ENCODE assay signal across 17 cellular contexts in the genomic region with DNA sequence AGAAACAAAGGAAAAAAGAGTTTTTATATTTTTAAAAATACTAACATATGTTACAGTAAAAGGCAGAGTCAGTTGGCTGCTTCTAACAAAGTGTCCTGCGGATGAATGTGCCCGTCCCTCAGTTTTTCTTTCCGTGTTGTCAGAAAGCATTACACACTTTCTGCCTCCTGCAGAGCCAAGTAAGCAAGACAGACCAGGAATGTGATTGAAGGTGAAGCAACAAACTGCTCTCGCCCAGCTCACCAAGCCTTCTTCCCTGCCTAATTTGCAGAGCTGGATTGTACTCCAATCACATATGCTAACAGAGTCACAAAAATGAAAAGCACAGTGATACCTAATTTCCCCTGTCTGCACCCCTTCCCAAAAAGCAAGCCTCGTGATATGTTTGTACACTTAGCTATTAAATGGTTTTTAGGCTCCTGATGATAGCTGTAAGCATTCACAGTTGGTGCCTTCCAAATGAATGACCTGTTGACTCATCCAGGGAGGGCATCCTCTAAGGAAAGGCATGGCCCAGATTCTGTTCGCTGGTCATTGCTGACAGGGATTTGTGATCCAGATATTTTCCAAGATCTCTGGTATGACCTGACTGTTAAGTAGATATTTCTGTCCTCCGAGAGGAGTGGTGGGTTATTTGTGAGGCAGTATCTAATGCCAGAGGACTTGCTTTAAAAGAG.
DNase-seq lines count a peak whose midpoint lies in the region; ATAC-seq and TF ChIP-seq lines count a peak whose summit lies in the region.
"Had no signal": no experiment of that assay in that cellular context is flagged by ENCODE, and none has a peak within 500 bp of the region (broad histone marks: within the 10 kb centered on the region; RNA-seq: fewer than 3 reads in every experiment).

No MANE protein-coding gene starts in this region.

- H3K4me1 ChIP-seq in right cardiac atrium (ENCODE audit: control insufficient read depth, insufficient read depth, low read length) (no peaks in the 10 kb centered on the region), psoas muscle (no peaks in the 10 kb centered on the region), lower lobe of right lung (peaks cover 14% of the 10 kb centered on the region)
- H3K4me1 ChIP-seq: Peyer's patch had no signal

- in situ Hi-C loops in astrocyte of the spinal cord (cut with HindIII; ENCODE audit: low sequenced_read_pairs): no loop called here

- H3K36me3 ChIP-seq in psoas muscle (ENCODE audit: insufficient read depth in 1 of 2, low read depth in 1 of 2) (no peaks in the 10 kb centered on the region), lower lobe of right lung (no peaks in the 10 kb centered on the region)
- H3K36me3 ChIP-seq: Peyer's patch had no signal

- H3K27ac ChIP-seq in right cardiac atrium (ENCODE audit: low read length) (no peak overlapping the region), psoas muscle (peak overlapping the region; percentile 39), lower lobe of right lung (no peak overlapping the region)

- H3K4me3 ChIP-seq in astrocyte of the spinal cord (ENCODE audit: low read depth, low read length): no peak overlapping the region
- H3K4me3 ChIP-seq in right cardiac atrium (ENCODE audit: low read length): no peak overlapping the region
- no peak overlapping the region for H3K4me3 ChIP-seq in psoas muscle
- H3K4me3 ChIP-seq in lower lobe of right lung: no peak overlapping the region
- H3K4me3 ChIP-seq: Peyer's patch had no signal

- no peak overlapping the region for H3K27ac Mint-ChIP-seq in activated T-cell treated with anti-CD3 and anti-CD28 coated beads, Interleukin-2, amount 50 U/mL, for 24 hours
- H3K27ac Mint-ChIP-seq: activated CD4-positive, alpha-beta T cell treated with anti-CD3 and anti-CD28 coated beads for 36 hours; activated naive CD8-positive, alpha-beta T cell treated with anti-CD3 and anti-CD28 coated beads, Interleukin-2, amount 50 U/mL, for 24 hours; naive thymus-derived CD8-positive, alpha-beta T cell; stimulated activated naive CD8-positive, alpha-beta T cell treated with anti-CD3 and anti-CD28 coated beads, Interleukin-15, Interleukin-2, amounts not matched to agents 100 ng/mL and 50 ng/mL, for 24 hours; T-helper 1 cell treated with Interleukin-12 subunit alpha and Interleukin-12 subunit beta and Interleukin-4 antibody, amounts not matched to agents 30 μg/mL and 1 μg/mL, for 36 hours had no signal

- no peaks in the 10 kb centered on the region for H3K36me3 Mint-ChIP-seq in activated T-cell treated with anti-CD3 and anti-CD28 coated beads, Interleukin-2, amount 50 U/mL, for 24 hours (ENCODE audit: low read depth)
- H3K36me3 Mint-ChIP-seq: naive thymus-derived CD8-positive, alpha-beta T cell had no signal

- peak; percentile 47 to 76 for ATAC-seq in right cardiac atrium
- ATAC-seq in psoas muscle: peak in 3 of 4 donors; percentile 64 to 85 (median 81)
- no peak for ATAC-seq in lower lobe of right lung
- ATAC-seq: activated CD4-positive, alpha-beta T cell treated with anti-CD3 and anti-CD28 coated beads for 36 hours; activated naive CD8-positive, alpha-beta T cell treated with anti-CD3 and anti-CD28 coated beads, Interleukin-2, amount 50 U/mL, for 24 hours; naive thymus-derived CD8-positive, alpha-beta T cell had no signal

- H3K27me3 Mint-ChIP-seq in activated T-cell treated with anti-CD3 and anti-CD28 coated beads, Interleukin-2, amount 50 U/mL, for 24 hours: no peaks in the 10 kb centered on the region
- H3K27me3 Mint-ChIP-seq: activated CD4-positive, alpha-beta T cell treated with anti-CD3 and anti-CD28 coated beads for 36 hours; activated naive CD8-positive, alpha-beta T cell treated with anti-CD3 and anti-CD28 coated beads, Interleukin-2, amount 50 U/mL, for 24 hours; naive thymus-derived CD8-positive, alpha-beta T cell; stimulated activated naive CD8-positive, alpha-beta T cell treated with anti-CD3 and anti-CD28 coated beads, Interleukin-15, Interleukin-2, amounts not matched to agents 100 ng/mL and 50 ng/mL, for 24 hours had no signal

- no peak overlapping the region for H3K4me3 Mint-ChIP-seq in activated T-cell treated with anti-CD3 and anti-CD28 coated beads, Interleukin-2, amount 50 U/mL, for 24 hours
- H3K4me3 Mint-ChIP-seq: activated CD4-positive, alpha-beta T cell treated with anti-CD3 and anti-CD28 coated beads for 36 hours; activated naive CD8-positive, alpha-beta T cell treated with anti-CD3 and anti-CD28 coated beads, Interleukin-2, amount 50 U/mL, for 24 hours; naive thymus-derived CD8-positive, alpha-beta T cell; stimulated activated naive CD8-positive, alpha-beta T cell treated with anti-CD3 and anti-CD28 coated beads, Interleukin-15, Interleukin-2, amounts not matched to agents 100 ng/mL and 50 ng/mL, for 24 hours; T-helper 1 cell treated with Interleukin-12 subunit alpha and Interleukin-12 subunit beta and Interleukin-4 antibody, amounts not matched to agents 30 μg/mL and 1 μg/mL, for 36 hours had no signal

- 57% methylated on average over 7 of the region's 7 CpGs for WGBS in right cardiac atrium
- 41 to 68% (median 46%) methylated on average over 7 of the region's 7 CpGs for WGBS in psoas muscle, 3 donors

- no peaks in the 10 kb centered on the region for H3K9me3 ChIP-seq in right cardiac atrium (ENCODE audit: control insufficient read depth, low read length)
- H3K9me3 ChIP-seq in psoas muscle: no peaks in the 10 kb centered on the region
- no peaks in the 10 kb centered on the region for H3K9me3 ChIP-seq in lower lobe of right lung
- H3K9me3 ChIP-seq: Peyer's patch had no signal

- H3K27me3 ChIP-seq in right cardiac atrium (ENCODE audit: control insufficient read depth, insufficient read depth): no peaks in the 10 kb centered on the region
- no peaks in the 10 kb centered on the region for H3K27me3 ChIP-seq in psoas muscle (ENCODE audit: insufficient read depth in 3 of 3, low read length in 2 of 3)
- no peaks in the 10 kb centered on the region for H3K27me3 ChIP-seq in lower lobe of right lung (ENCODE audit: low read depth)
- H3K27me3 ChIP-seq: Peyer's patch had no signal

- peaks cover 9% of the 10 kb centered on the region for H3K9me3 Mint-ChIP-seq in activated T-cell treated with anti-CD3 and anti-CD28 coated beads, Interleukin-2, amount 50 U/mL, for 24 hours
- H3K9me3 Mint-ChIP-seq: activated naive CD8-positive, alpha-beta T cell treated with anti-CD3 and anti-CD28 coated beads, Interleukin-2, amount 50 U/mL, for 24 hours had no signal

- no peaks in the 10 kb centered on the region for H3K4me1 Mint-ChIP-seq in activated T-cell treated with anti-CD3 and anti-CD28 coated beads, Interleukin-2, amount 50 U/mL, for 24 hours (ENCODE audit: low read depth)
- H3K4me1 Mint-ChIP-seq: activated CD4-positive, alpha-beta T cell treated with anti-CD3 and anti-CD28 coated beads for 36 hours; activated naive CD8-positive, alpha-beta T cell treated with anti-CD3 and anti-CD28 coated beads, Interleukin-2, amount 50 U/mL, for 24 hours; naive thymus-derived CD8-positive, alpha-beta T cell had no signal

- TF ChIP-seq CTCF in astrocyte of the spinal cord (IDR thresholded peaks at IDR 0.05; ENCODE audit: low read depth, low read length): no peak
- TF ChIP-seq CTCF in psoas muscle (IDR thresholded peaks at IDR 0.05): no peak
- TF ChIP-seq CTCF in lower lobe of right lung (IDR thresholded peaks at IDR 0.05): no peak

- peak; percentile 13 for DNase-seq in Ammon's horn (ENCODE audit: low spot score)
- DNase-seq in astrocyte of the spinal cord (ENCODE audit: low read depth, low spot score): peak; percentile 39
- DNase-seq in right cardiac atrium: peak in 1 of 3 donors; percentile 7
- no peak for DNase-seq in psoas muscle
- DNase-seq in activated T-cell treated with anti-CD3 and anti-CD28 coated beads, Interleukin-2, amount 50 U/mL, for 24 hours: no peak
- no peak for DNase-seq in lower lobe of right lung
- DNase-seq in DMS114 treated with DMSO at 0.1 percent for 48 hours (lab: John Stamatoyannopoulos, UW; ENCODE audit: unreplicated experiment): no peak
- no peak for DNase-seq in NK-92 treated with Interleukin-12 subunit alpha and Interleukin-12 subunit beta, amount 100 ng/mL, for 24 hours (lab: John Stamatoyannopoulos, UW)
- DNase-seq: activated CD4-positive, alpha-beta T cell treated with anti-CD3 and anti-CD28 coated beads for 36 hours; activated naive CD8-positive, alpha-beta T cell treated with anti-CD3 and anti-CD28 coated beads, Interleukin-2, amount 50 U/mL, for 24 hours; GOT3; naive thymus-derived CD8-positive, alpha-beta T cell; NCI-H1436; NCI-H510A treated with DMSO at 0.1 percent for 48 hours had no signal

- intact Hi-C loops in right cardiac atrium (cut with DNase I) (no loop called here), psoas muscle (cut with DNase I) (no loop called here), lower lobe of right lung (cut with DNase I) (no loop called here)

Comparison
In these comparisons a context has a peak if more than half of its experiments do, and no peak if none do; other contexts are left out.
1. DNase-seq: peak in Ammon's horn (single experiment) and astrocyte of the spinal cord (single experiment); none in psoas muscle (0 of 2), activated T-cell treated with anti-CD3 and anti-CD28 coated beads, Interleukin-2, amount 50 U/mL, for 24 hours (single experiment), lower lobe of right lung (single experiment), DMS114 treated with DMSO at 0.1 percent for 48 hours (single experiment) and NK-92 treated with Interleukin-12 subunit alpha and Interleukin-12 subunit beta, amount 100 ng/mL, for 24 hours (single experiment).
2. ATAC-seq: peak in right cardiac atrium (2 of 2) and psoas muscle (3 of 4); none in lower lobe of right lung (0 of 2).